ENCODE assay signal across 8 cellular contexts in the genomic region with DNA sequence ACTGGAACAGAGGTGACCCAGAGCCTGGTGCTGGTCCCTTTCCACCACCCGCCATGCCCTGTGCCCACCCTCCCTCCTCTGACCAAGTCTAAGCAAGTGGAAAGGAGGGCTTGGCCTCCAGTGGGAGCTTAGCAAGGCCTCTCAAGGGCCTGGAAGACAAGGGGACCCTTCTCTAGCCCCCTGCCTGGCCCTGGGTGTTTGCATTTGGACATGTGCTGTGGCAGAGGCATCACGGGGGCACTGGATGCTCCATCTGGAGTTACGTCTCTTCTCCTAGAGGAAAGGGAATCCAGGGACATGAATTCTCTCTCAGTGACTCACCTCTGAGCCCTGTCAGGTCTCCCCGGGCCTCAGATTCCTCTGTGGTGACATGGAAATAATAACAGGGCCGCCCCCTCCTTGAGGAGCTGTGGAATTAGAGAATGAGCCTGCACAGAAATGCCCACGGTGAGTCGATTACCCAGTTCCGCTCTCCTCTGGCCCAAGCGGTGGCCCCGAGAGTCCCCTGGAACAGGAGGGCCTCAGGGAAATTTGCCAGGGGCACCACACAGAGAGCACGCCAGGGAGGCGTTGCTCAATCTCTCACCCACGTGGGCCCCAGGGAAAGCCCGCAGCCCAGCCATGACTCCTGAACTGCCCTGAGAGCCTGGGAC.
DNase-seq lines count a peak whose midpoint lies in the region; ATAC-seq and TF ChIP-seq lines count a peak whose summit lies in the region.

No MANE protein-coding gene starts in this region.

- no peaks in the 10 kb centered on the region for H3K9me3 ChIP-seq in parathyroid adenoma (ENCODE audit: control insufficient read depth, low read length)

- TF ChIP-seq CTCF in fibroblast of pulmonary artery (IDR thresholded peaks at IDR 0.05; ENCODE audit: low read length, missing control alignments) (no peak), parathyroid adenoma (IDR thresholded peaks at IDR 0.05) (no peak)

- no peak overlapping the region for H3K4me2 ChIP-seq in parathyroid adenoma (ENCODE audit: low read length)

- DNase-seq in EH (ENCODE audit: low read depth) (peak; percentile 97), NOMO-1 (lab: John Stamatoyannopoulos, UW; ENCODE audit: unreplicated experiment in 2 of 2) (peak; percentile 10 to 41), fibroblast of pulmonary artery (ENCODE audit: low read depth) (peak; percentile 90)

- no peaks in the 10 kb centered on the region for H3K36me3 ChIP-seq in parathyroid adenoma (ENCODE audit: control insufficient read depth, insufficient read depth, low read length)

- no peak for ATAC-seq in HG03432 (IDR thresholded peaks at IDR 0.05; ENCODE audit: unreplicated experiment)
- ATAC-seq in HG03175 (IDR thresholded peaks at IDR 0.05; ENCODE audit: unreplicated experiment): no peak
- no peak for ATAC-seq in HG03520 (IDR thresholded peaks at IDR 0.05; ENCODE audit: unreplicated experiment)
- no peak for ATAC-seq in GM21786 (IDR thresholded peaks at IDR 0.05; ENCODE audit: unreplicated experiment)

- H2AFZ ChIP-seq in parathyroid adenoma: peak overlapping the region; percentile 33

- no peaks in the 10 kb centered on the region for H3K79me2 ChIP-seq in parathyroid adenoma

- H3K27me3 ChIP-seq in parathyroid adenoma (ENCODE audit: control insufficient read depth, insufficient read depth, low read length): no peaks in the 10 kb centered on the region

- H3K27ac ChIP-seq in parathyroid adenoma: no peak overlapping the region

- H3K4me1 ChIP-seq in parathyroid adenoma: no peaks in the 10 kb centered on the region

- H3K4me3 ChIP-seq in fibroblast of pulmonary artery (replicated peaks; ENCODE audit: low read depth, low read length) (no peak overlapping the region), parathyroid adenoma (ENCODE audit: low read depth, low read length) (no peak overlapping the region)

- no peak overlapping the region for H3K9ac ChIP-seq in parathyroid adenoma

Comparison
In these comparisons a context has a peak if more than half of its experiments do, and no peak if none do; other contexts are left out.
1. DNase-seq: peak in every context shown above with its lines; median percentile 97 in EH; 90 in fibroblast of pulmonary artery; 26 in NOMO-1.